In the genomic region with DNA sequence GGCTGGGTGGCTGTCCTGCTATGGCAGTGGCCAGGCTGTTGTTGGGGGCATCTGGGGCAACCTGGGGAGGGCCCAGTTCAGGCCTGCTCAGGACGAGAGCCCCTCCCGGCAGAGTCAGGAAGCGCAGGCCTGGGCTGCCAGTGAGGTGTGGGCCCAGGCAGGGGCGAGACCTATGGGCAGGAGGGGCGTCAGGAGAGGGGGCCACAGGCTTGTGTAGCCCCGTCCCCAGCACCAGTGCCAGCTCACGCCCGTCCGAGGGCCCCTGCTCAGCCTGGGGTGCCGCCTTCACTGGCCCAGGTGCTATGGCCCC, we compare ENCODE assay signal across 12 cellular contexts. TPM values are rescaled to one million over a fixed set of nuclear protein-coding genes. Genes with fewer than 3 reads are reported as not detected.
DNase-seq lines count a peak whose midpoint lies in the region; ATAC-seq, FAIRE-seq and TF ChIP-seq lines count a peak whose summit lies in the region.
"Had no signal": no experiment of that assay in that cellular context is flagged by ENCODE, and none has a peak within 500 bp of the region (broad histone marks: within the 10 kb centered on the region; RNA-seq: fewer than 3 reads in every experiment).

No MANE protein-coding gene starts in this region.

- ATAC-seq in WTC11 (peak; percentile 60), sciatic nerve (no peak)
- ATAC-seq: left lobe of liver had no signal

- in situ Hi-C loops in GM13976 (cut with MboI; ENCODE audit: low sequenced_read_pairs, unreplicated experiment), result no loop called here

- H3K4me3 ChIP-seq in AG09309 (ENCODE audit: control insufficient read depth, low read depth, low read length), result no peak overlapping the region

- peaks cover 3% of the 10 kb centered on the region for H3K4me1 Mint-ChIP-seq in WTC11

- CTCF ChIA-PET in WTC11 (lab: Charles Lee), result interaction anchor here (1.2 to 4.7 kb wide), 7 partner anchors 8 to 242 kb away, joined by 3 to 73 read pairs (median 7); no protein-coding TSS in a partner anchor

- DNase-seq in AG09309 (ENCODE audit: low read depth) (no peak), GM13976 (ENCODE audit: low spot score) (peak; percentile 65), WTC11 (ENCODE audit: low spot score) (no peak), iPS-NIHi7 (ENCODE audit: extremely low spot score) (peak; percentile 44), sciatic nerve (ENCODE audit: low spot score) (no peak), HCEC 1CT (no peak), RCC 7860 (ENCODE audit: low spot score) (no peak)
- no peak for DNase-seq in activated CD4-positive, CD25-positive, alpha-beta regulatory T cell treated with anti-CD3 and anti-CD28 coated beads, Interleukin-2, amount 50 U/mL, for 72 hours
- DNase-seq: foreskin melanocyte, NCI-H187 treated with DMSO at 0.1 percent for 48 hours had no signal

- no peak overlapping the region for H3K27ac Mint-ChIP-seq in WTC11
- H3K27ac Mint-ChIP-seq: activated T-helper 1 cell treated with anti-CD3 and anti-CD28 coated beads, Interleukin-12 subunit alpha, Interleukin-12 subunit beta, Interleukin-2, Interleukin-4 antibody, amounts not matched to agents 30 ng/mL and 10 ng/mL and 1 ng/mL, durations not matched to agents 14 hours and 24 hours and 36 hours had no signal

- intact Hi-C loops in sciatic nerve (cut with DNase I), result no loop called here

- no peak for FAIRE-seq in RCC 7860 (lab: Jason Lieb, UNC)

- H3K4me3 Mint-ChIP-seq in WTC11, result no peak overlapping the region
- H3K4me3 Mint-ChIP-seq: activated T-helper 1 cell treated with anti-CD3 and anti-CD28 coated beads, Interleukin-12 subunit alpha, Interleukin-12 subunit beta, Interleukin-2, Interleukin-4 antibody, amounts not matched to agents 30 ng/mL and 10 ng/mL and 1 ng/mL, durations not matched to agents 14 hours and 24 hours and 36 hours had no signal

- no peaks in the 10 kb centered on the region for H3K9me3 Mint-ChIP-seq in WTC11
- H3K9me3 Mint-ChIP-seq: activated T-helper 1 cell treated with anti-CD3 and anti-CD28 coated beads, Interleukin-12 subunit alpha, Interleukin-12 subunit beta, Interleukin-2, Interleukin-4 antibody, amounts not matched to agents 30 ng/mL and 10 ng/mL and 1 ng/mL, durations not matched to agents 14 hours and 24 hours and 36 hours had no signal

- TF ChIP-seq CTCF in AG09309 (IDR thresholded peaks at IDR 0.05; ENCODE audit: control insufficient read depth, insufficient read depth, low read depth, low read length, missing control alignments) (peak; percentile 39), GM13976 (IDR thresholded peaks at IDR 0.05; ENCODE audit: borderline replicate concordance, control extremely low read depth, extremely low read depth, insufficient read depth, missing control alignments) (no peak), WTC11 (IDR thresholded peaks at IDR 0.05) (0 out of 2 replicates have a peak, but pooled peaks have one; percentile 10)

- no peaks in the 10 kb centered on the region for H3K36me3 Mint-ChIP-seq in WTC11

- POLR2A ChIA-PET in WTC11 (lab: Charles Lee), result interaction anchor here (0.7 kb wide), 1 partner anchor 29 kb away, joined by 3 read pairs; no protein-coding TSS in a partner anchor

- H3K27me3 Mint-ChIP-seq in WTC11 (ENCODE audit: low read depth), result peaks cover 3% of the 10 kb centered on the region; the same call in 1 of the 2 replicates

TF ChIP-seq in WTC11, 78 proteins besides CTCF, POLR2A, EP300 and RAD21:
- TF ChIP-seq, protein P1, sequence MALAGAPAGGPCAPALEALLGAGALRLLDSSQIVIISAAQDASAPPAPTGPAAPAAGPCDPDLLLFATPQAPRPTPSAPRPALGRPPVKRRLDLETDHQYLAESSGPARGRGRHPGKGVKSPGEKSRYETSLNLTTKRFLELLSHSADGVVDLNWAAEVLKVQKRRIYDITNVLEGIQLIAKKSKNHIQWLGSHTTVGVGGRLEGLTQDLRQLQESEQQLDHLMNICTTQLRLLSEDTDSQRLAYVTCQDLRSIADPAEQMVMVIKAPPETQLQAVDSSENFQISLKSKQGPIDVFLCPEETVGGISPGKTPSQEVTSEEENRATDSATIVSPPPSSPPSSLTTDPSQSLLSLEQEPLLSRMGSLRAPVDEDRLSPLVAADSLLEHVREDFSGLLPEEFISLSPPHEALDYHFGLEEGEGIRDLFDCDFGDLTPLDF (CRISPR knock-in tag; IDR thresholded peaks at IDR 0.05), result no peak
- TF ChIP-seq ZBTB21 (CRISPR knock-in tag; IDR thresholded peaks at IDR 0.05; ENCODE audit: borderline replicate concordance), result no peak

RNA-seq across cellular contexts. Expression of a gene that starts 28.1 kb away (rescaled TPM):
- total RNA-seq in WTC11 (2021) (15.5 to 17.2 TPM (median 16.1 TPM) in 3 replicates), sciatic nerve (20.6 TPM)
- total RNA-seq: activated T-helper 1 cell treated with anti-CD3 and anti-CD28 coated beads, Interleukin-12 subunit alpha, Interleukin-12 subunit beta, Interleukin-2, Interleukin-4 antibody, amounts not matched to agents 30 ng/mL and 10 ng/mL and 1 ng/mL, durations not matched to agents 14 hours and 24 hours and 36 hours had no signal

Comparison
In these comparisons a context has a peak if more than half of its experiments do, and no peak if none do; other contexts are left out.
1. DNase-seq: peak in GM13976 (single experiment) and iPS-NIHi7 (single experiment); none in AG09309 (single experiment), WTC11 (single experiment), sciatic nerve (single experiment), HCEC 1CT (single experiment), activated CD4-positive, CD25-positive, alpha-beta regulatory T cell treated with anti-CD3 and anti-CD28 coated beads, Interleukin-2, amount 50 U/mL, for 72 hours (single experiment) and RCC 7860 (single experiment).